In genomic region chr2:36926175-36927132, GRCh38 we compare ENCODE assay signal across 8 cellular contexts. TPM values are rescaled to one million over a fixed set of nuclear protein-coding genes. Genes with fewer than 3 reads are reported as not detected.
A peak's percentile ranks its signal among the peaks of the same experiment; 100 is the strongest.
DNase-seq lines count a peak whose midpoint lies in the region; ATAC-seq and TF ChIP-seq lines count a peak whose summit lies in the region.
"Not testable (repeated sequence)": the region's sequence is repeated elsewhere in the genome, so short reads cannot be mapped to it uniquely, and the experiment has no call there.

No MANE protein-coding gene starts in this region.

- BruUV-seq in A673 (replicated peaks; lab: Mats Ljungman, UMichigan): not testable (repeated sequence)

- not testable (repeated sequence) for H3K4me3 ChIP-seq in A673 (ENCODE audit: low read depth, low read length, poor library complexity, severe bottlenecking); epithelial cell of esophagus (ENCODE audit: low read length)
- H3K4me3 ChIP-seq in gastrocnemius medialis: peak overlapping the region in 1 of 4 donors; percentile 15

- CTCF ChIA-PET in A673 (lab: Charles Lee): not testable (repeated sequence)
- CTCF ChIA-PET in activated CD4-positive, alpha-beta memory T cell treated with anti-CD3 and anti-CD28 coated beads for 36 hours (lab: Charles Lee): interaction anchor here (1.3 kb wide), 1 partner anchor 141 kb away, joined by 3 read pairs; no protein-coding TSS in a partner anchor

- not testable (repeated sequence) for H3K4me3 Mint-ChIP-seq in activated CD4-positive, alpha-beta memory T cell treated with anti-CD3 and anti-CD28 coated beads for 36 hours
- peak overlapping the region; percentile 14 to 72 (median 64) for H3K4me3 Mint-ChIP-seq in immature natural killer cell

- not testable (repeated sequence) for TF ChIP-seq POLR2A in gastrocnemius medialis (IDR thresholded peaks at IDR 0.05)

- H3K27ac Mint-ChIP-seq in activated CD4-positive, alpha-beta memory T cell treated with anti-CD3 and anti-CD28 coated beads for 36 hours: peak overlapping the region; percentile 58
- H3K27ac Mint-ChIP-seq in immature natural killer cell: peak overlapping the region; percentile 86 to 91 (median 88)

- POLR2A ChIA-PET in A673 (lab: Charles Lee; ENCODE audit: low non-redundant PET); activated CD4-positive, alpha-beta memory T cell treated with anti-CD3 and anti-CD28 coated beads for 36 hours (lab: Charles Lee): not testable (repeated sequence)

- peak; percentile 44 for DNase-seq in A673 (ENCODE audit: low spot score)
- peak; percentile 17 for DNase-seq in HCEC 1CT
- peak; percentile 13 for DNase-seq in OCI-M1 (lab: John Stamatoyannopoulos, UW)
- DNase-seq in activated CD4-positive, alpha-beta memory T cell treated with anti-CD3 and anti-CD28 coated beads for 36 hours; gastrocnemius medialis: not testable (repeated sequence)
- DNase-seq in amniotic epithelial cell (ENCODE audit: low read depth): peak; percentile 44
- DNase-seq in epithelial cell of esophagus (ENCODE audit: low read depth): peak; percentile 32
- peak in 1 of 3 donors; percentile 9 for DNase-seq in immature natural killer cell

- H3K4me1 Mint-ChIP-seq in activated CD4-positive, alpha-beta memory T cell treated with anti-CD3 and anti-CD28 coated beads for 36 hours (ENCODE audit: low read depth): peaks cover 27% of the 10 kb centered on the region
- H3K4me1 Mint-ChIP-seq in immature natural killer cell: peaks cover 31 to 46% of the 10 kb centered on the region in 2 donors

- peak overlapping the region; percentile 50 for H3K27ac ChIP-seq in A673 (ENCODE audit: low read depth, low read length, poor library complexity, severe bottlenecking)
- peak overlapping the region in 3 of 4 donors; percentile 20 to 36 (median 21) for H3K27ac ChIP-seq in gastrocnemius medialis

- H3K27me3 ChIP-seq in A673 (replicated peaks; ENCODE audit: insufficient read depth, low read depth, low read length, poor library complexity); gastrocnemius medialis: not testable (repeated sequence)

- H3K4me1 ChIP-seq in A673 (ENCODE audit: insufficient read depth, low read length, poor library complexity, severe bottlenecking): peaks cover 11% of the 10 kb centered on the region
- peaks cover 13 to 18% of the 10 kb centered on the region in 2 donors for H3K4me1 ChIP-seq in gastrocnemius medialis

- not testable (repeated sequence) for H3K9me3 Mint-ChIP-seq in activated CD4-positive, alpha-beta memory T cell treated with anti-CD3 and anti-CD28 coated beads for 36 hours; immature natural killer cell

- not testable (repeated sequence) for H3K9me3 ChIP-seq in A673 (ENCODE audit: low read depth, low read length, poor library complexity, severe bottlenecking); gastrocnemius medialis

- not testable (repeated sequence) for H3K36me3 ChIP-seq in A673 (ENCODE audit: insufficient read depth, low read length, poor library complexity, severe bottlenecking); gastrocnemius medialis

- peaks cover 11% of the 10 kb centered on the region for H3K36me3 Mint-ChIP-seq in activated CD4-positive, alpha-beta memory T cell treated with anti-CD3 and anti-CD28 coated beads for 36 hours
- not testable (repeated sequence) for H3K36me3 Mint-ChIP-seq in immature natural killer cell

- not testable (repeated sequence) for TF ChIP-seq CTCF in A673 (conservative IDR thresholded peaks at IDR 0.05; ENCODE audit: low read depth, low read length); epithelial cell of esophagus (IDR thresholded peaks at IDR 0.05; ENCODE audit: insufficient read depth, low read depth, low read length, missing control alignments); gastrocnemius medialis (IDR thresholded peaks at IDR 0.05 in 4 of 5, conservative IDR thresholded peaks at IDR 0.05 in 1 of 5)

- in situ Hi-C loops in gastrocnemius medialis (cut with MboI; ENCODE audit: low sequenced_read_pairs in 4 of 4): not testable (repeated sequence)

- intact Hi-C loops in A673 (cut with micrococcal nuclease; ENCODE audit: unreplicated experiment); gastrocnemius medialis (cut with DNase I; ENCODE audit: low total_unique reads): not testable (repeated sequence)
- intact Hi-C loops in activated CD4-positive, alpha-beta memory T cell treated with anti-CD3 and anti-CD28 coated beads for 36 hours (cut with micrococcal nuclease): loop anchor here (1.0 kb wide), 2 partner anchors 33 to 67 kb away; no protein-coding TSS in a partner anchor

- ATAC-seq in gastrocnemius medialis: not testable (repeated sequence)

- not testable (repeated sequence) for H3K27me3 Mint-ChIP-seq in activated CD4-positive, alpha-beta memory T cell treated with anti-CD3 and anti-CD28 coated beads for 36 hours; immature natural killer cell (ENCODE audit: low read depth in 3 of 3)

RNA-seq across cellular contexts. Expression of gene STRN, which starts 39.9 kb away (rescaled TPM):
- total RNA-seq in A673 (2021) (36.1 TPM in 2 replicates), gastrocnemius medialis (10 to 100 TPM; 21.3 to 52.0 (median 38.5) TPM)
- total RNA-seq in activated CD4-positive, alpha-beta memory T cell treated with anti-CD3 and anti-CD28 coated beads for 36 hours: 10 to 100 TPM; 22.3 to 25.0 TPM
- polyA plus RNA-seq in immature natural killer cell: 10 to 100 TPM in 2 of 3 donors, 1 to 10 TPM in 1; 9.1 to 20.6 (median 11.0) TPM
